25 cellular contexts compared by ENCODE assay signal in genomic region chr13:25231537-25231936, GRCh38. TPM values are rescaled to one million over a fixed set of nuclear protein-coding genes. Genes with fewer than 3 reads are reported as not detected.
"Had no signal": no experiment of that assay in that cellular context is flagged by ENCODE, and none has a peak within 500 bp of the region (broad histone marks: within the 10 kb centered on the region; RNA-seq: fewer than 3 reads in every experiment).

No MANE protein-coding gene starts in this region.

- H3K9me3 ChIP-seq: adrenal gland, SJCRH30, SK-N-SH had no signal

- H3K27me3 ChIP-seq: adrenal gland had no signal

- H3K27me3 Mint-ChIP-seq: activated CD8-positive, alpha-beta T cell treated with anti-CD3 and anti-CD28 coated beads for 36 hours had no signal

- H3K9me3 Mint-ChIP-seq: activated CD8-positive, alpha-beta T cell treated with anti-CD3 and anti-CD28 coated beads for 36 hours; activated naive CD8-positive, alpha-beta T cell treated with anti-CD3 and anti-CD28 coated beads, Interleukin-2, amount 10 ng/mL, durations not matched to agents 7 days and 5 days; activated T-cell treated with anti-CD3 and anti-CD28 coated beads, Interleukin-2, amount 50 U/mL, for 72 hours; activated T-helper 2 cell treated with anti-CD3 and anti-CD28 coated beads, Interferon-gamma antibody, Interleukin-2, Interleukin-4, amounts not matched to agents 10 μg/mL and 5 μg/mL and 100 μg/mL, durations not matched to agents 14 hours and 24 hours and 36 hours had no signal

- H3K4me1 ChIP-seq: SJCRH30 had no signal

- H3K36me3 ChIP-seq: adrenal gland, SJCRH30 had no signal

- H3K27ac Mint-ChIP-seq: activated CD8-positive, alpha-beta T cell treated with anti-CD3 and anti-CD28 coated beads for 36 hours; activated naive CD8-positive, alpha-beta T cell treated with anti-CD3 and anti-CD28 coated beads, Interleukin-2, amount 10 ng/mL, durations not matched to agents 7 days and 5 days; activated T-cell treated with anti-CD3 and anti-CD28 coated beads, Interleukin-2, amount 50 U/mL, for 72 hours; activated T-helper 2 cell treated with anti-CD3 and anti-CD28 coated beads, Interferon-gamma antibody, Interleukin-2, Interleukin-4, amounts not matched to agents 10 μg/mL and 5 μg/mL and 100 μg/mL, durations not matched to agents 14 hours and 24 hours and 36 hours had no signal

- DNase-seq: activated CD4-positive, alpha-beta T cell treated with anti-CD3 and anti-CD28 coated beads for 4 hours; activated CD8-positive, alpha-beta memory T cell treated with anti-CD3 and anti-CD28 coated beads, Interleukin-2, amount 50 U/mL, for 4 hours; activated CD8-positive, alpha-beta T cell treated with anti-CD3 and anti-CD28 coated beads for 36 hours; activated naive CD4-positive, alpha-beta T cell treated with anti-CD3 and anti-CD28 coated beads, Interleukin-2, amount 50 U/mL, for 16 hours; activated naive CD8-positive, alpha-beta T cell treated with anti-CD3 and anti-CD28 coated beads, Interleukin-2, amount 10 ng/mL, durations not matched to agents 7 days and 5 days; activated T-cell treated with anti-CD3 and anti-CD28 coated beads, Interleukin-2, amount 50 U/mL, for 72 hours; adrenal gland; anterior cingulate cortex; IMR-90; NCI-H1092; NCI-H1417; NCI-H1930; NCI-H2107; NCI-H510A treated with DMSO at 0.1 percent for 48 hours; NCI-H774; PC-9; SJCRH30; SK-N-SH; T-helper 1 cell had no signal

- H3K4me3 Mint-ChIP-seq: activated CD8-positive, alpha-beta T cell treated with anti-CD3 and anti-CD28 coated beads for 36 hours; activated naive CD8-positive, alpha-beta T cell treated with anti-CD3 and anti-CD28 coated beads, Interleukin-2, amount 10 ng/mL, durations not matched to agents 7 days and 5 days; activated T-cell treated with anti-CD3 and anti-CD28 coated beads, Interleukin-2, amount 50 U/mL, for 72 hours had no signal

- ATAC-seq: activated CD4-positive, CD25-positive, alpha-beta regulatory T cell treated with anti-CD3 and anti-CD28 coated beads, Interleukin-2, amount 50 U/mL, for 24 hours; activated CD8-positive, alpha-beta T cell treated with anti-CD3 and anti-CD28 coated beads for 36 hours; activated T-cell treated with anti-CD3 and anti-CD28 coated beads, Interleukin-2, amount 50 U/mL, for 72 hours had no signal

- H3K4me2 ChIP-seq: KMS-11, PC-9, SK-N-SH had no signal

- H3K9ac ChIP-seq: KMS-11, SK-N-SH had no signal

- H3K36me3 Mint-ChIP-seq: activated naive CD8-positive, alpha-beta T cell treated with anti-CD3 and anti-CD28 coated beads, Interleukin-2, amount 10 ng/mL, durations not matched to agents 7 days and 5 days had no signal

- H2AFZ ChIP-seq: PC-9 had no signal

- H3K4me3 ChIP-seq: adrenal gland, PC-9, SJCRH30 had no signal

- H3K27ac ChIP-seq: adrenal gland, KMS-11, PC-9, SJCRH30 had no signal

RNA-seq across cellular contexts. Expression of gene AMER2, which starts 59.4 kb away (rescaled TPM):
- total RNA-seq: activated CD8-positive, alpha-beta T cell treated with anti-CD3 and anti-CD28 coated beads for 36 hours; activated naive CD8-positive, alpha-beta T cell treated with anti-CD3 and anti-CD28 coated beads, Interleukin-2, amount 10 ng/mL, durations not matched to agents 7 days and 5 days; activated T-helper 2 cell treated with anti-CD3 and anti-CD28 coated beads, Interferon-gamma antibody, Interleukin-2, Interleukin-4, amounts not matched to agents 10 μg/mL and 5 μg/mL and 100 μg/mL, durations not matched to agents 14 hours and 24 hours and 36 hours; cardiac septum; IMR-90; MCF 10A; PC-9; SJCRH30; T-helper 2 cell treated with Interferon-gamma antibody and Interleukin-4, amounts not matched to agents 100 ng/mL and 5 ng/mL, for 36 hours had no signal
- polyA plus RNA-seq: IMR-90, SK-N-SH had no signal
